Comparison of ENCODE assay signal across 1 cellular context in genomic region chr17:47946516-47946915, GRCh38.
TF ChIP-seq lines count a peak whose summit lies in the region.

No MANE protein-coding gene starts in this region.

TF ChIP-seq in HepG2, 621 proteins besides CTCF, POLR2A, EP300 and RAD21 (continued from another document):
- TF ChIP-seq ZUFSP (CRISPR knock-in tag; IDR thresholded peaks at IDR 0.05; ENCODE audit: borderline replicate concordance) (no peak), ZNF687 (CRISPR knock-in tag; IDR thresholded peaks at IDR 0.05) (no peak), BHLHE40 (IDR thresholded peaks at IDR 0.05; ENCODE audit: low read length) (no peak), PAX8 (CRISPR knock-in tag; IDR thresholded peaks at IDR 0.05; ENCODE audit: borderline replicate concordance) (no peak), ZNF354B (CRISPR knock-in tag; IDR thresholded peaks at IDR 0.05) (0 out of 2 replicates have a peak, but pooled peaks have one; percentile 22), BORCS8-MEF2B (CRISPR knock-in tag; IDR thresholded peaks at IDR 0.05) (0 out of 2 replicates have a peak, but pooled peaks have one; percentile 8), BCLAF1 (IDR thresholded peaks at IDR 0.05) (no peak), ZNF142 (CRISPR knock-in tag; IDR thresholded peaks at IDR 0.05) (no peak), SSRP1 (CRISPR knock-in tag; IDR thresholded peaks at IDR 0.05) (no peak), NRL (CRISPR knock-in tag; IDR thresholded peaks at IDR 0.05; ENCODE audit: borderline replicate concordance) (no peak), NR2F1 (CRISPR knock-in tag; IDR thresholded peaks at IDR 0.05) (no peak), ZSCAN20 (CRISPR knock-in tag; IDR thresholded peaks at IDR 0.05; ENCODE audit: borderline replicate concordance) (no peak), FOSL2 (CRISPR knock-in tag; IDR thresholded peaks at IDR 0.05) (no peak), ZNF230 (CRISPR knock-in tag; IDR thresholded peaks at IDR 0.05) (no peak), JUN (CRISPR knock-in tag; IDR thresholded peaks at IDR 0.05) (no peak), SMARCE1 (IDR thresholded peaks at IDR 0.05; ENCODE audit: borderline replicate concordance) (no peak), MIER2 (CRISPR knock-in tag; IDR thresholded peaks at IDR 0.05) (no peak)
